Comparison of ENCODE assay signal across 18 cellular contexts in the genomic region with DNA sequence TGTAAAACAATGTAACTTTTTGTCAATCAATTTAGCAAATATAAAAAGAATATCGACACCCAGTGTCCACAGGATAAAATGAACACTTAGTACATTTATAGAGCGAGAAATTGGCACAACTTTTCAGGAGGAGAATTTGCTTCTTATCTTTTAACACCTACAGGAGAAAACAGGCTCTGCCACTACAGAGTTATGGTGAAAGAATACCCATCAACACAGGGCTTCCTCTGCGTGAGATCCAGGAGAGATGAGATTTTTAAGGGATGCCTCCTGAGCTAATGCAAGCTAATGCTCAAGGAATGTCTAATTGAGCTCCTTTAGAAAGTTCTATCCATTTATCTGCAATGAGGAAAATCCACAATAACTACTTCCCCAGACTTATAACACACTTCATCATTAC. TPM values are rescaled to one million over a fixed set of nuclear protein-coding genes. Genes with fewer than 3 reads are reported as not detected.
DNase-seq lines count a peak whose midpoint lies in the region; ATAC-seq and TF ChIP-seq lines count a peak whose summit lies in the region.
"Had no signal": no experiment of that assay in that cellular context is flagged by ENCODE, and none has a peak within 500 bp of the region (broad histone marks: within the 10 kb centered on the region; RNA-seq: fewer than 3 reads in every experiment).

No MANE protein-coding gene starts in this region.

- no peaks in the 10 kb centered on the region for H3K36me3 Mint-ChIP-seq in activated naive CD4-positive, alpha-beta T cell treated with anti-CD3 and anti-CD28 coated beads, Interleukin-2, amount 50 U/mL, for 24 hours
- no peaks in the 10 kb centered on the region for H3K36me3 Mint-ChIP-seq in activated naive CD4-positive, alpha-beta T cell treated with anti-CD3 and anti-CD28 coated beads, Interleukin-2, amount 10 ng/mL, durations not matched to agents 7 days and 5 days
- no peaks in the 10 kb centered on the region for H3K36me3 Mint-ChIP-seq in CD4-positive, alpha-beta T cell (ENCODE audit: low read depth)
- no peaks in the 10 kb centered on the region for H3K36me3 Mint-ChIP-seq in endothelial cell (ENCODE audit: low read depth, unreplicated experiment)
- H3K36me3 Mint-ChIP-seq: CD4-positive, alpha-beta memory T cell had no signal

- H3K23ac ChIP-seq in trophoblast cell (ENCODE audit: low read length): no peak overlapping the region

- CTCF ChIA-PET in activated naive CD4-positive, alpha-beta T cell treated with anti-CD3 and anti-CD28 coated beads, Interleukin-2, amount 10 ng/mL, durations not matched to agents 7 days and 5 days (lab: Charles Lee): interaction anchor here (0.8 kb wide), 2 partner anchors 18 to 77 kb away, joined by 3 read pairs; no protein-coding TSS in a partner anchor
- CTCF ChIA-PET in CD4-positive, alpha-beta T cell (lab: Charles Lee): interaction anchor here (1.0 kb wide), 1 partner anchor 12 kb away, joined by 3 read pairs; no protein-coding TSS in a partner anchor

- no peak overlapping the region for H3K4ac ChIP-seq in trophoblast cell (ENCODE audit: low read depth, low read length)

- H2BK12ac ChIP-seq in trophoblast cell (ENCODE audit: low read length): no peak overlapping the region

- intact Hi-C loops in CD4-positive, alpha-beta T cell (cut with DNase I, micrococcal nuclease): loop anchor here (5.0 to 10.0 kb wide), 3 partner anchors 80 to 1142 kb away; a partner anchor contains a TSS
- intact Hi-C loops in psoas muscle (cut with DNase I): no loop called here

- no peak overlapping the region for H2BK5ac ChIP-seq in trophoblast cell (ENCODE audit: low read depth, low read length, poor library complexity)

- no peak for DNase-seq in activated naive CD4-positive, alpha-beta T cell treated with anti-CD3 and anti-CD28 coated beads, Interleukin-2, amount 10 ng/mL, durations not matched to agents 7 days and 5 days
- DNase-seq in CD4-positive, alpha-beta T cell: no peak
- DNase-seq in endothelial cell (ENCODE audit: low spot score) (no peak), trophoblast cell (peak; percentile 35 to 85), psoas muscle (no peak), NOMO-1 treated with DMSO at 0.1 percent for 48 hours (lab: John Stamatoyannopoulos, UW; ENCODE audit: unreplicated experiment) (no peak)
- DNase-seq: AML-193; CD4-positive, alpha-beta memory T cell; DMS79 treated with DMSO at 0.1 percent for 48 hours; GF-D8; HCEC 1CT had no signal

- no peak overlapping the region for H2AK5ac ChIP-seq in trophoblast cell (ENCODE audit: low read length)

- no peaks in the 10 kb centered on the region for H3K27me3 Mint-ChIP-seq in activated naive CD4-positive, alpha-beta T cell treated with anti-CD3 and anti-CD28 coated beads, Interleukin-2, amount 50 U/mL, for 24 hours
- peaks cover 7% of the 10 kb centered on the region for H3K27me3 Mint-ChIP-seq in activated naive CD4-positive, alpha-beta T cell treated with anti-CD3 and anti-CD28 coated beads, Interleukin-2, amount 10 ng/mL, durations not matched to agents 7 days and 5 days
- no peaks in the 10 kb centered on the region for H3K27me3 Mint-ChIP-seq in CD4-positive, alpha-beta T cell
- H3K27me3 Mint-ChIP-seq in endothelial cell (ENCODE audit: unreplicated experiment): no peaks in the 10 kb centered on the region
- H3K27me3 Mint-ChIP-seq: CD4-positive, alpha-beta memory T cell had no signal

- H3K4me1 ChIP-seq in trophoblast cell (ENCODE audit: control insufficient read depth in 1 of 2, insufficient read depth in 2 of 2, low read length in 2 of 2) (peaks cover 0 to 2% of the 10 kb centered on the region in 2 experiments), psoas muscle (no peaks in the 10 kb centered on the region)
- H3K4me1 ChIP-seq: A549 had no signal

- no peak overlapping the region for H3K4me2 ChIP-seq in trophoblast cell (ENCODE audit: low read length)
- H3K4me2 ChIP-seq: A549, GM23338 had no signal

- WGBS in trophoblast cell (ENCODE audit: extremely low coverage, insufficient coverage, insufficient read length): no CpG with 5 or more reads among the region's 3 CpGs
- WGBS in psoas muscle, 3 donors: 85 to 88% (median 87%) methylated on average over 3 of the region's 3 CpGs

- no peak for ATAC-seq in CD4-positive, alpha-beta T cell (ENCODE audit: poor library complexity)
- ATAC-seq in psoas muscle: no peak
- ATAC-seq: A549, GM23338 had no signal

- H4K12ac ChIP-seq in trophoblast cell (ENCODE audit: low read depth, low read length): no peak overlapping the region

- H3K18ac ChIP-seq in trophoblast cell (ENCODE audit: low read length): no peak overlapping the region

- no peak overlapping the region for H3K9ac ChIP-seq in trophoblast cell (ENCODE audit: low read length)

- no peak overlapping the region for H2AFZ ChIP-seq in trophoblast cell (ENCODE audit: insufficient read depth, low read length, poor library complexity)
- H2AFZ ChIP-seq: GM23338 had no signal

- no peak overlapping the region for H3K4me3 ChIP-seq in trophoblast cell (ENCODE audit: low read depth, low read length)
- H3K4me3 ChIP-seq in psoas muscle: no peak overlapping the region
- H3K4me3 ChIP-seq: A549, GM23338 had no signal

- no peaks in the 10 kb centered on the region for H3K9me3 ChIP-seq in CD4-positive, alpha-beta T cell (ENCODE audit: control insufficient read depth, low read length)
- H3K9me3 ChIP-seq in trophoblast cell (ENCODE audit: insufficient read depth, low read depth, low read length): no peaks in the 10 kb centered on the region
- H3K9me3 ChIP-seq in psoas muscle: no peaks in the 10 kb centered on the region
- H3K9me3 ChIP-seq: A549 had no signal

- no peak overlapping the region for H3K4me3 Mint-ChIP-seq in activated naive CD4-positive, alpha-beta T cell treated with anti-CD3 and anti-CD28 coated beads, Interleukin-2, amount 50 U/mL, for 24 hours
- H3K4me3 Mint-ChIP-seq in activated naive CD4-positive, alpha-beta T cell treated with anti-CD3 and anti-CD28 coated beads, Interleukin-2, amount 10 ng/mL, durations not matched to agents 7 days and 5 days: no peak overlapping the region
- no peak overlapping the region for H3K4me3 Mint-ChIP-seq in CD4-positive, alpha-beta T cell
- no peak overlapping the region for H3K4me3 Mint-ChIP-seq in endothelial cell (ENCODE audit: unreplicated experiment)
- H3K4me3 Mint-ChIP-seq: GM23338 had no signal

- no peak for TF ChIP-seq CTCF in CD4-positive, alpha-beta T cell (IDR thresholded peaks at IDR 0.05)
- TF ChIP-seq CTCF in endothelial cell (IDR thresholded peaks at IDR 0.05; ENCODE audit: unreplicated experiment): peak; percentile 23
- TF ChIP-seq CTCF in psoas muscle (IDR thresholded peaks at IDR 0.05): no peak

- H3K4me1 Mint-ChIP-seq in activated naive CD4-positive, alpha-beta T cell treated with anti-CD3 and anti-CD28 coated beads, Interleukin-2, amount 50 U/mL, for 24 hours: peaks cover 49% of the 10 kb centered on the region
- H3K4me1 Mint-ChIP-seq in activated naive CD4-positive, alpha-beta T cell treated with anti-CD3 and anti-CD28 coated beads, Interleukin-2, amount 10 ng/mL, durations not matched to agents 7 days and 5 days: peaks cover 28% of the 10 kb centered on the region
- H3K4me1 Mint-ChIP-seq in CD4-positive, alpha-beta T cell (ENCODE audit: low read depth): peaks cover 47% of the 10 kb centered on the region
- peaks cover 6% of the 10 kb centered on the region for H3K4me1 Mint-ChIP-seq in endothelial cell (ENCODE audit: unreplicated experiment)

- H4K91ac ChIP-seq in trophoblast cell (ENCODE audit: low read depth, low read length): no peak overlapping the region

- H3K27ac Mint-ChIP-seq in activated naive CD4-positive, alpha-beta T cell treated with anti-CD3 and anti-CD28 coated beads, Interleukin-2, amount 50 U/mL, for 24 hours: peak overlapping the region; percentile 35
- no peak overlapping the region for H3K27ac Mint-ChIP-seq in activated naive CD4-positive, alpha-beta T cell treated with anti-CD3 and anti-CD28 coated beads, Interleukin-2, amount 10 ng/mL, durations not matched to agents 7 days and 5 days
- H3K27ac Mint-ChIP-seq in CD4-positive, alpha-beta T cell: peak overlapping the region; percentile 50
- no peak overlapping the region for H3K27ac Mint-ChIP-seq in endothelial cell (ENCODE audit: unreplicated experiment)
- H3K27ac Mint-ChIP-seq: GM23338 had no signal

- H4K8ac ChIP-seq in trophoblast cell (ENCODE audit: low read depth, low read length): no peak overlapping the region

- H3K36me3 ChIP-seq in trophoblast cell (ENCODE audit: control insufficient read depth in 1 of 2, insufficient read depth in 2 of 2, low read length in 2 of 2) (no peaks in the 10 kb centered on the region), psoas muscle (ENCODE audit: insufficient read depth in 1 of 2, low read depth in 1 of 2) (no peaks in the 10 kb centered on the region)

- H2BK120ac ChIP-seq in trophoblast cell (ENCODE audit: insufficient read depth, low read length, poor library complexity): no peak overlapping the region

- POLR2A ChIA-PET in CD4-positive, alpha-beta T cell (lab: Charles Lee): interaction anchor here (0.6 to 1.0 kb wide), 2 partner anchors 16 to 676 kb away, joined by 3 read pairs; no protein-coding TSS in a partner anchor

- no peaks in the 10 kb centered on the region for H3K9me3 Mint-ChIP-seq in activated naive CD4-positive, alpha-beta T cell treated with anti-CD3 and anti-CD28 coated beads, Interleukin-2, amount 50 U/mL, for 24 hours
- H3K9me3 Mint-ChIP-seq in activated naive CD4-positive, alpha-beta T cell treated with anti-CD3 and anti-CD28 coated beads, Interleukin-2, amount 10 ng/mL, durations not matched to agents 7 days and 5 days: no peaks in the 10 kb centered on the region
- no peaks in the 10 kb centered on the region for H3K9me3 Mint-ChIP-seq in CD4-positive, alpha-beta T cell
- H3K9me3 Mint-ChIP-seq in endothelial cell (ENCODE audit: unreplicated experiment): no peaks in the 10 kb centered on the region
- H3K9me3 Mint-ChIP-seq: CD4-positive, alpha-beta memory T cell; GM23338 had no signal

- H3K27me3 ChIP-seq in CD4-positive, alpha-beta T cell (ENCODE audit: control insufficient read depth, insufficient read depth, low read length): no peaks in the 10 kb centered on the region
- no peaks in the 10 kb centered on the region for H3K27me3 ChIP-seq in trophoblast cell (ENCODE audit: insufficient read depth, low read length)
- H3K27me3 ChIP-seq in psoas muscle (ENCODE audit: insufficient read depth in 3 of 3, low read length in 2 of 3): no peaks in the 10 kb centered on the region

- H3K14ac ChIP-seq in trophoblast cell (ENCODE audit: low read length): no peak overlapping the region

- no peaks in the 10 kb centered on the region for H3K79me2 ChIP-seq in trophoblast cell (ENCODE audit: control insufficient read depth, insufficient read depth, low read length, poor library complexity)

- no peaks in the 10 kb centered on the region for H3K79me1 ChIP-seq in trophoblast cell (ENCODE audit: low read length)

- H3K27ac ChIP-seq in CD4-positive, alpha-beta T cell (ENCODE audit: low read depth, low read length): no peak overlapping the region
- no peak overlapping the region for H3K27ac ChIP-seq in trophoblast cell (ENCODE audit: low read depth, low read length)
- H3K27ac ChIP-seq in psoas muscle: no peak overlapping the region
- H3K27ac ChIP-seq: 22Rv1, A549, C4-2B had no signal

RNA-seq across cellular contexts. Expression of a gene that starts 7.8 kb away (rescaled TPM):
- total RNA-seq in CD4-positive, alpha-beta T cell: not detected
- total RNA-seq in endothelial cell (ENCODE audit: unreplicated experiment): not detected
- polyA plus RNA-seq in trophoblast cell (2013): not detected in 2 replicates
- total RNA-seq in psoas muscle: not detected
- not detected for polyA plus RNA-seq in psoas muscle
- total RNA-seq: CD4-positive, alpha-beta memory T cell; HT-29 had no signal
- polyA plus RNA-seq: A549; BJ; CD4-positive, alpha-beta memory T cell; GM23338 had no signal

RNA-seq across cellular contexts. Expression of a gene that starts 21.0 kb away (rescaled TPM):
- total RNA-seq in CD4-positive, alpha-beta T cell: 10 to 100 TPM; 19.9 to 20.5 TPM
- 14.0 TPM for total RNA-seq in endothelial cell (ENCODE audit: unreplicated experiment)
- 7.1 and 7.2 TPM in 2 replicates for polyA plus RNA-seq in trophoblast cell (2013)
- total RNA-seq in psoas muscle: 10 to 100 TPM in 2 of 4 donors, 1 to 10 TPM in 2; 7.4 to 15.1 (median 11.0) TPM
- polyA plus RNA-seq in psoas muscle: 10 to 100 TPM in 1 of 3 donors, 1 to 10 TPM in 2; 4.3 to 13.9 (median 7.9) TPM

Comparison
In these comparisons a context has a peak if more than half of its experiments do, and no peak if none do; other contexts are left out.
1. H3K27ac Mint-ChIP-seq: peak in activated naive CD4-positive, alpha-beta T cell treated with anti-CD3 and anti-CD28 coated beads, Interleukin-2, amount 50 U/mL, for 24 hours (single experiment) and CD4-positive, alpha-beta T cell (single experiment); none in activated naive CD4-positive, alpha-beta T cell treated with anti-CD3 and anti-CD28 coated beads, Interleukin-2, amount 10 ng/mL, durations not matched to agents 7 days and 5 days (single experiment) and endothelial cell (single experiment).
2. DNase-seq: peak in trophoblast cell (2 of 2); none in activated naive CD4-positive, alpha-beta T cell treated with anti-CD3 and anti-CD28 coated beads, Interleukin-2, amount 10 ng/mL, durations not matched to agents 7 days and 5 days (single experiment), CD4-positive, alpha-beta T cell (0 of 10), endothelial cell (single experiment), psoas muscle (0 of 2) and NOMO-1 treated with DMSO at 0.1 percent for 48 hours (single experiment).
3. intact Hi-C loops: an anchor here in CD4-positive, alpha-beta T cell (5.0 to 10.0 kb wide); none called in psoas muscle.